ENCODE assay signal across 8 cellular contexts in the genomic region with DNA sequence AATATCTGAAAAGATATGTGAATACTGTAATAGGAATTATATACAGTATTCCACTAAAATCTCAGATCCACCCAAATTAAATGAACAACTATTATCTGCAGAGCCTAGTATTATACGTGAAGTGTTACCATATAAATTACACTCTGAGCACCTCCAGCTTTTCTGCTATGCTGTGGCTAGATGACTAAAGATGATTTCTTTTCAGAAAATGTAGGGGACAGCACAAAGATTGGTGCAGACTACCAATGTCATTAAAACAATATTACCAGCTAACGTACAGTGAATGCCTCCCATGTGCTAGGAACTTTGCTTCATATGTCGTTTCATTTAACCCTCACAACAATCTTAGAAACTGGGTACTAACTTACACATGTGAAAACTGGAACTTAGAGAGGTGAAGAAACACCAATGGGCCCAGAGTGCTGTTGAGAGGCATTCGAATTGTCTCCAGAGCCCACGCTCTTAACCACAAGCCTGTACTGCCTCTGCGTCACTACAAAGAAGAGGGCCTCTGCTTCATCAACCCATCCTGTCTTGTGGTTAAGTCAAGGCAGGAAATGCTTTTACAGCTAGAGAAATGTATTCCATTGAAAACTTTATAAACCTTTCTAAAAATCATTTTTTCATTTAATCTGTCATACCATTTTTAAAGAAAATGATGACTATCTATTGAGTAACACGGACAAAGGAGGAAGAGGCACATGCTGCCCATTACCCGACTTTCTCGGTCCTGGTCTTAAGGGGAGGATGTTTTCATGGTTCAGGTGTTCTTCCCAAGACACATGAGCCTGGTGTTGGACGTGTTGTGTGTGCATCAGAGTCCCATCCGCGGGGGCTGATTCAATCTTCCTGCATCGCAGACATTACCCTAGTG.
DNase-seq lines count a peak whose midpoint lies in the region; ATAC-seq, FAIRE-seq and TF ChIP-seq lines count a peak whose summit lies in the region.

No MANE protein-coding gene starts in this region.

- ATAC-seq in HG02852 (IDR thresholded peaks at IDR 0.05; ENCODE audit: unreplicated experiment) = peak; percentile 94

- TF ChIP-seq POLR2A in Raji (IDR thresholded peaks at IDR 0.05; ENCODE audit: insufficient read depth, low read depth, low read length) = 0 out of 2 replicates have a peak, but pooled peaks have one; percentile 31

- DNase-seq in GM18507 (ENCODE audit: extremely low spot score, insufficient read length, low read depth) = peak; percentile 20
- peak; percentile 62 for DNase-seq in activated naive CD4-positive, alpha-beta T cell treated with anti-CD3 and anti-CD28 coated beads, Interleukin-2, amount 50 U/mL, for 16 hours
- peak; percentile 47 for DNase-seq in stimulated activated CD4-positive, alpha-beta T cell treated with anti-CD3 and anti-CD28 coated beads, Interleukin-12 subunit alpha, Interleukin-12 subunit beta, amount 100 ng/mL, for 4 hours
- no peak for DNase-seq in retina
- DNase-seq in NCI-H1092 treated with DMSO at 0.1 percent for 48 hours (lab: John Stamatoyannopoulos, UW) = no peak
- DNase-seq in anterior cingulate cortex (lab: John Stamatoyannopoulos, UW) = no peak

- FAIRE-seq in GM18507 (lab: Jason Lieb, UNC) = peak; percentile 97

Comparison
In these comparisons a context has a peak if more than half of its experiments do, and no peak if none do; other contexts are left out.
1. DNase-seq: peak in GM18507 (single experiment), activated naive CD4-positive, alpha-beta T cell treated with anti-CD3 and anti-CD28 coated beads, Interleukin-2, amount 50 U/mL, for 16 hours (single experiment) and stimulated activated CD4-positive, alpha-beta T cell treated with anti-CD3 and anti-CD28 coated beads, Interleukin-12 subunit alpha, Interleukin-12 subunit beta, amount 100 ng/mL, for 4 hours (single experiment); none in retina (single experiment), NCI-H1092 treated with DMSO at 0.1 percent for 48 hours (single experiment) and anterior cingulate cortex (0 of 58).